8 cellular contexts compared by ENCODE assay signal in the genomic region with DNA sequence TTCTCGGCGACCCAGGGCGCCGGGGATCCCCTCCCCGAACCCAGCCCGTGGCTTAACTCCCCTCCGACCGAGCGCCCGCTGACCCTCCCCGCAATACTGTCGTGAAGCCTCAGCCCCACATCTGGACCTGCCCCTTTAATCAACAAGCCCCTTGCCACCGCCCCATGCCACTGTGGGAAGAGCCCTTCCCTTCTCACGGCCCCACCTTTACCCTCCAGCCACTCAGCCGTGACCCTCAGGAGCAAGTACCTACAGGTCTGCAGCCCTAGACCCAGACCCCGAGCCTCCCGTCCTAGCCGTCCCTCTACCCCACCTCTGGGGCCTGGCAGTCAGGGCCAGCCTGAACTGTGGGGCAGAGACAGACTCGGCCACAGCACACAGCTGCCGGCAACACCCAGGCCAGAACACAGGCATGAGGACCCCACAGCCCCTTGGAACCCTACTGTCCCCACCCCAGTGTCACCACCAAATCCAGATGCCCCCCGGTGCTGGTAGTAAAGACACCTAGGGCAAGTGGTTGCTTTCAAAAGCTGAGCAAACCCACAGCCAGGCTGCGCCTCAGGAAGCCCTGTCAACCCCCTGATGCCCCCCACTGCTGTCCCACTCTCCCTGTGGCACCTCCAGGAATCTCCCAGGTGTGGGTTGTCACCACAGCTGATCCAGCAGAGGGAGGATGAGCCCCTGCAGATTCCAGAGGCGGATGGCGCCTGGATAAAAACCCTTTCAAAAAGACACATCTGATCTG. TPM values are rescaled to one million over a fixed set of nuclear protein-coding genes. Genes with fewer than 3 reads are reported as not detected.
DNase-seq lines count a peak whose midpoint lies in the region; ATAC-seq and TF ChIP-seq lines count a peak whose summit lies in the region.
"Had no signal": no experiment of that assay in that cellular context is flagged by ENCODE, and none has a peak within 500 bp of the region (broad histone marks: within the 10 kb centered on the region; RNA-seq: fewer than 3 reads in every experiment).

No MANE protein-coding gene starts in this region.

- no peak for TF ChIP-seq POLR2A in suprapubic skin (IDR thresholded peaks at IDR 0.05)

- no peaks in the 10 kb centered on the region for H3K36me3 Mint-ChIP-seq in brain

- TF ChIP-seq EP300 in suprapubic skin (IDR thresholded peaks at IDR 0.05), result no peak

- H3K27me3 ChIP-seq in Loucy (ENCODE audit: insufficient read depth, low read length, poor library complexity, severe bottlenecking), result no peaks in the 10 kb centered on the region
- H3K27me3 ChIP-seq in left lung, result peaks cover 0 to 46% of the 10 kb centered on the region in 2 donors
- peaks cover 2% of the 10 kb centered on the region for H3K27me3 ChIP-seq in suprapubic skin

- peaks cover 56% of the 10 kb centered on the region for H3K27me3 Mint-ChIP-seq in brain

- no peak for ATAC-seq in left lung
- ATAC-seq in left lobe of liver, result no peak
- no peak for ATAC-seq in GM21423 (IDR thresholded peaks at IDR 0.05; ENCODE audit: unreplicated experiment)

- H3K4me1 ChIP-seq in Loucy (ENCODE audit: insufficient read depth, low read length, poor library complexity, severe bottlenecking) (no peaks in the 10 kb centered on the region), left lung (peaks cover 8 to 38% of the 10 kb centered on the region in 2 donors), suprapubic skin (peaks cover 38% of the 10 kb centered on the region)

- intact Hi-C loops in left lung (cut with DNase I), result loop anchor here (10.0 kb wide), 3 partner anchors 118 to 278 kb away; a partner anchor contains a TSS

- peak overlapping the region; percentile 85 to 89 (median 89) for H3K4me3 Mint-ChIP-seq in brain

- no peaks in the 10 kb centered on the region for H3K79me2 ChIP-seq in Loucy (ENCODE audit: insufficient read depth, low read length)

- 20% methylated on average over 17 of the region's 24 CpGs for WGBS in suprapubic skin

- peak overlapping the region in 4 of 5 experiments; percentile 38 to 91 (median 75) for H3K27ac Mint-ChIP-seq in brain

- H3F3A ChIP-seq in Loucy (ENCODE audit: low read depth), result no peaks in the 10 kb centered on the region

- no peaks in the 10 kb centered on the region for H4K20me1 ChIP-seq in Loucy (ENCODE audit: insufficient read depth, low read length, poor library complexity, severe bottlenecking)

- H3K4me3 ChIP-seq in Loucy (ENCODE audit: low read length, poor library complexity, severe bottlenecking) (peak overlapping the region; percentile 51), left lung (peak overlapping the region; percentile 52 to 53), suprapubic skin (peak overlapping the region; percentile 71)

- H3K4me1 Mint-ChIP-seq in brain, result peaks cover 20% of the 10 kb centered on the region

- H3K9me2 ChIP-seq in Loucy (replicated peaks; ENCODE audit: low read depth, low read length), result no peaks in the 10 kb centered on the region

- no peaks in the 10 kb centered on the region for H3K9me3 ChIP-seq in Loucy (ENCODE audit: insufficient read depth, low read depth, low read length)
- H3K9me3 ChIP-seq in left lung, result no peaks in the 10 kb centered on the region
- H3K9me3 ChIP-seq in suprapubic skin, result no peaks in the 10 kb centered on the region

- H3K27ac ChIP-seq in left lung, result peak overlapping the region in 1 of 2 donors; percentile 48
- peak overlapping the region; percentile 25 for H3K27ac ChIP-seq in suprapubic skin

- DNase-seq in left lung (no peak), suprapubic skin (ENCODE audit: low spot score in 2 of 2) (no peak), occipital lobe (lab: John Stamatoyannopoulos, UW) (no peak), left lobe of liver (ENCODE audit: low spot score) (no peak)
- DNase-seq: SHP77 treated with DMSO at 0.1 percent for 48 hours had no signal

- H3K4me2 ChIP-seq in Loucy (ENCODE audit: low read depth, low read length, poor library complexity, severe bottlenecking), result peak overlapping the region; percentile 56

- H3K9ac ChIP-seq in Loucy (ENCODE audit: low read depth, low read length, poor library complexity, severe bottlenecking), result no peak overlapping the region

- no peaks in the 10 kb centered on the region for H3K36me3 ChIP-seq in Loucy (ENCODE audit: insufficient read depth, low read length)
- no peaks in the 10 kb centered on the region for H3K36me3 ChIP-seq in left lung
- H3K36me3 ChIP-seq in suprapubic skin, result no peaks in the 10 kb centered on the region

- H2AFZ ChIP-seq in Loucy (ENCODE audit: low read length), result peak overlapping the region; percentile 73; the same call in 1 of the 2 replicates

- H3K9me3 Mint-ChIP-seq in brain, result no peaks in the 10 kb centered on the region

- TF ChIP-seq CTCF in Loucy (conservative IDR thresholded peaks at IDR 0.05; ENCODE audit: low read length) (no peak), brain (conservative IDR thresholded peaks at IDR 0.05) (no peak), left lung (IDR thresholded peaks at IDR 0.05) (no peak), suprapubic skin (IDR thresholded peaks at IDR 0.05) (no peak)

RNA-seq across cellular contexts. Expression of a gene that starts 1.4 kb away (rescaled TPM):
- 5.1 TPM for polyA plus RNA-seq in brain (ENCODE audit: insufficient read depth, low read depth, low replicate concordance)
- 1 to 10 TPM; 2.1 to 2.7 TPM for total RNA-seq in left lung
- total RNA-seq in suprapubic skin, result 1 to 10 TPM; 1.3 to 5.0 (median 1.5) TPM
- 17.9 TPM for total RNA-seq in occipital lobe
- 0.08 TPM for total RNA-seq in left lobe of liver
